17 cellular contexts compared by ENCODE assay signal in the genomic region with DNA sequence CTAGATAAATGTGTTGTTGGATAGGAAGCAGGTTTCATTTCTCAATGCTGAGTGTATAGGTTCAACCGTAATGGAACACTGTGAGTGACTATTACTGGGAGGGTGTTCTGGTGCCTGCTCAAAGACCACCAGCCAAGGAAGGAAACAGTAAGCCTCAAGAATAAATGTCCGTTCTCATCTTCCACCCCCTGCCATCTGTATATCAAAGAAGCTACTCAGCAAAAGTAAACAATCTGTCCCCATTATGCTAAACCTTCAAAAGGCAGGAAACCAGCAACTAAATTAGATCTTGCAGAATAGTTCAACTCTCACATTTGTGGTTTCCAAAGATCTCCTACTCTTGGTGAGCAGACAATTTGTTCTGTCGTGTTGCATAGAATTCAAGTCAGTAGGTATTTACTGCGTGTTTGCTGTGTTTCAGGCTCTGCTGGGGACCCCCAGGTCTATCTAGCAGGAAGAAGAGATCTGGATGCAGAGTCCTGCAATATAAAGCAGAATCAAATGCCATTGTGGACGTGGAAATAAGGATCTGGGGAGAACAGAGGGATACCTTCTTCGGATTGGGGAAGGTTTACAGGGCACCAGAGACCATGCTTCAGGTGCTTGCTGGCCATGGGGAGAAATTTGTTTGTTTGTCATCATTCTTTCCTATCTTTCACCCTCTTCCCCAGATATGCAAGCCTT.
DNase-seq lines count a peak whose midpoint lies in the region; ATAC-seq, FAIRE-seq and TF ChIP-seq lines count a peak whose summit lies in the region.
"Had no signal": no experiment of that assay in that cellular context is flagged by ENCODE, and none has a peak within 500 bp of the region (broad histone marks: within the 10 kb centered on the region; RNA-seq: fewer than 3 reads in every experiment).

No MANE protein-coding gene starts in this region.

- H3K36me3 ChIP-seq in mucosa of rectum (ENCODE audit: control insufficient read depth in 2 of 2, insufficient read depth in 2 of 2, low read length in 2 of 2), result no peaks in the 10 kb centered on the region
- no peaks in the 10 kb centered on the region for H3K36me3 ChIP-seq in gastrocnemius medialis

- TF ChIP-seq CTCF in gastrocnemius medialis (IDR thresholded peaks at IDR 0.05 in 4 of 5, conservative IDR thresholded peaks at IDR 0.05 in 1 of 5), result no peak

- ATAC-seq in gastrocnemius medialis (no peak), HG02840 (IDR thresholded peaks at IDR 0.05; ENCODE audit: low FRiP score, unreplicated experiment) (no peak), HG03095 (IDR thresholded peaks at IDR 0.05; ENCODE audit: unreplicated experiment) (no peak)

- no peak for FAIRE-seq in urothelium cell line (lab: Jason Lieb, UNC)
- FAIRE-seq: endothelial cell of umbilical vein, islet of Langerhans had no signal

- no peaks in the 10 kb centered on the region for H3K9me3 Mint-ChIP-seq in activated T-helper 2 cell treated with anti-CD3 and anti-CD28 coated beads, Interferon-gamma antibody, Interleukin-2, Interleukin-4, amounts not matched to agents 10 μg/mL and 5 μg/mL and 100 μg/mL, durations not matched to agents 14 hours and 24 hours and 36 hours

- peak; percentile 11 for DNase-seq in CD1c-positive myeloid dendritic cell (ENCODE audit: extremely low spot score)
- DNase-seq in Jurkat, Clone E6-1 (ENCODE audit: low read depth, low spot score), result peak; percentile 88
- no peak for DNase-seq in activated T-helper 2 cell treated with anti-CD3 and anti-CD28 coated beads, Interferon-gamma antibody, Interleukin-2, Interleukin-4, amounts not matched to agents 10 μg/mL and 5 μg/mL and 100 μg/mL, durations not matched to agents 14 hours and 24 hours and 36 hours (ENCODE audit: low spot score)
- DNase-seq in urothelium cell line (ENCODE audit: low spot score), result no peak
- DNase-seq in gastrocnemius medialis, result no peak
- DNase-seq: activated CD4-positive, alpha-beta T cell treated with anti-CD3 and anti-CD28 coated beads, Interleukin-2, amount 50 U/mL, for 48 hours; AML-193; DMS79 treated with DMSO at 0.1 percent for 48 hours; NCI-H1694 treated with DMSO at 0.1 percent for 48 hours; NCI-H526; T-helper 9 cell; testis had no signal

- H3K27ac ChIP-seq in mucosa of rectum (ENCODE audit: low read depth in 2 of 2, low read length in 2 of 2), result peak overlapping the region; percentile 5 to 58
- no peak overlapping the region for H3K27ac ChIP-seq in gastrocnemius medialis
- H3K27ac ChIP-seq: testis had no signal

- in situ Hi-C loops in gastrocnemius medialis (cut with MboI; ENCODE audit: low sequenced_read_pairs in 4 of 4), result no loop called here

- no peak overlapping the region for H3K4me3 ChIP-seq in Jurkat, Clone E6-1 (ENCODE audit: low read length)
- H3K4me3 ChIP-seq in mucosa of rectum (ENCODE audit: low read length in 2 of 2) (no peak overlapping the region), gastrocnemius medialis (no peak overlapping the region)
- H3K4me3 ChIP-seq: testis had no signal

- H3K36me3 Mint-ChIP-seq in activated T-helper 2 cell treated with anti-CD3 and anti-CD28 coated beads, Interferon-gamma antibody, Interleukin-2, Interleukin-4, amounts not matched to agents 10 μg/mL and 5 μg/mL and 100 μg/mL, durations not matched to agents 14 hours and 24 hours and 36 hours (ENCODE audit: low read depth), result peaks cover 19% of the 10 kb centered on the region

- TF ChIP-seq POLR2A in gastrocnemius medialis (IDR thresholded peaks at IDR 0.05), result no peak

- H3K9me3 ChIP-seq in mucosa of rectum (ENCODE audit: control insufficient read depth in 2 of 2, low read length in 2 of 2) (no peaks in the 10 kb centered on the region), gastrocnemius medialis (no peaks in the 10 kb centered on the region)
- H3K9me3 ChIP-seq: testis had no signal

- H3K4me1 ChIP-seq in mucosa of rectum (ENCODE audit: control insufficient read depth in 2 of 2, insufficient read depth in 2 of 2, low read length in 2 of 2), result peaks cover 7 to 11% of the 10 kb centered on the region in 2 donors
- no peaks in the 10 kb centered on the region for H3K4me1 ChIP-seq in gastrocnemius medialis
- H3K4me1 ChIP-seq: testis had no signal

- H3K27me3 ChIP-seq in mucosa of rectum (ENCODE audit: control insufficient read depth in 2 of 2, insufficient read depth in 2 of 2, low read length in 2 of 2) (no peaks in the 10 kb centered on the region), gastrocnemius medialis (no peaks in the 10 kb centered on the region)
- H3K27me3 ChIP-seq: testis had no signal

- H3K27ac Mint-ChIP-seq in activated T-helper 2 cell treated with anti-CD3 and anti-CD28 coated beads, Interferon-gamma antibody, Interleukin-2, Interleukin-4, amounts not matched to agents 10 μg/mL and 5 μg/mL and 100 μg/mL, durations not matched to agents 14 hours and 24 hours and 36 hours, result peak overlapping the region; percentile 46

- intact Hi-C loops in activated T-helper 2 cell treated with anti-CD3 and anti-CD28 coated beads, Interferon-gamma antibody, Interleukin-2, Interleukin-4, amounts not matched to agents 10 μg/mL and 5 μg/mL and 100 μg/mL, durations not matched to agents 14 hours and 24 hours and 36 hours (cut with micrococcal nuclease), result no loop called here
- intact Hi-C loops in gastrocnemius medialis (cut with DNase I; ENCODE audit: low total_unique reads), result no loop called here

- peak overlapping the region; percentile 13 for H3K4me3 Mint-ChIP-seq in activated T-helper 2 cell treated with anti-CD3 and anti-CD28 coated beads, Interferon-gamma antibody, Interleukin-2, Interleukin-4, amounts not matched to agents 10 μg/mL and 5 μg/mL and 100 μg/mL, durations not matched to agents 14 hours and 24 hours and 36 hours (ENCODE audit: low read depth)

- H3K27me3 Mint-ChIP-seq in activated T-helper 2 cell treated with anti-CD3 and anti-CD28 coated beads, Interferon-gamma antibody, Interleukin-2, Interleukin-4, amounts not matched to agents 10 μg/mL and 5 μg/mL and 100 μg/mL, durations not matched to agents 14 hours and 24 hours and 36 hours (ENCODE audit: low read depth), result peaks cover 21% of the 10 kb centered on the region

- peaks cover 63% of the 10 kb centered on the region for H3K4me1 Mint-ChIP-seq in activated T-helper 2 cell treated with anti-CD3 and anti-CD28 coated beads, Interferon-gamma antibody, Interleukin-2, Interleukin-4, amounts not matched to agents 10 μg/mL and 5 μg/mL and 100 μg/mL, durations not matched to agents 14 hours and 24 hours and 36 hours (ENCODE audit: low read depth)

- H3K9ac ChIP-seq in mucosa of rectum (ENCODE audit: low read depth in 1 of 2, low read length in 2 of 2), result no peak overlapping the region

Comparison
In these comparisons a context has a peak if more than half of its experiments do, and no peak if none do; other contexts are left out.
1. DNase-seq: peak in CD1c-positive myeloid dendritic cell (single experiment) and Jurkat, Clone E6-1 (single experiment); none in activated T-helper 2 cell treated with anti-CD3 and anti-CD28 coated beads, Interferon-gamma antibody, Interleukin-2, Interleukin-4, amounts not matched to agents 10 μg/mL and 5 μg/mL and 100 μg/mL, durations not matched to agents 14 hours and 24 hours and 36 hours (single experiment), urothelium cell line (single experiment) and gastrocnemius medialis (0 of 2).
2. H3K27ac ChIP-seq: peak in mucosa of rectum (2 of 2); none in gastrocnemius medialis (0 of 4).